ENCODE assay signal across 19 cellular contexts in the genomic region with DNA sequence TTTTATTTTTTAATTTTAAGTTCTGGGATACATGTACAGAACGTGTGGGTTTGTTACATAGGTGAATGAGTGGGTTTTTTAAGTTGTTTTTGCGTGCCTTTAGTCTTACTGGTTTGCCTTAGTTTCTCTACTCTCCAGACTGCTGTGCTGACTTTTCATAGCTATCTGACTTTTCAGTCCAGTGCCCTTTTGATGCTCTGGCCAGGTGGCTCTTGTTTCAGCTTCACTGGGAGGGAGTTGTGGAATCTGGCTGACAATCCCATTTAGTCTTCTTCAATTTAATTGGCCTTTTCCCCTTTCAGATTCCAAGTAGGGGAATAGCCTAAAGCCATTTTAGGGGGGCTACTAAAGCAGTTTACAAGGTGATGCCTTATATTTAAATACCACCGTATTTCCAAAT. TPM values are rescaled to one million over a fixed set of nuclear protein-coding genes. Genes with fewer than 3 reads are reported as not detected.
A peak's percentile ranks its signal among the peaks of the same experiment; 100 is the strongest.
DNase-seq lines count a peak whose midpoint lies in the region; ATAC-seq and TF ChIP-seq lines count a peak whose summit lies in the region.
"Had no signal": no experiment of that assay in that cellular context is flagged by ENCODE, and none has a peak within 500 bp of the region (broad histone marks: within the 10 kb centered on the region; RNA-seq: fewer than 3 reads in every experiment).

No MANE protein-coding gene starts in this region.

- H3K9me3 ChIP-seq in mesenchymal stem cell (ENCODE audit: control insufficient read depth, low read length) (no peaks in the 10 kb centered on the region), skeletal muscle satellite cell (replicated peaks; ENCODE audit: low read length) (no peaks in the 10 kb centered on the region), WERI-Rb-1 (ENCODE audit: severe bottlenecking) (no peaks in the 10 kb centered on the region)

- H2BK15ac ChIP-seq in mesenchymal stem cell (ENCODE audit: low read depth, poor library complexity, severe bottlenecking) = no peak overlapping the region

- H2BK5ac ChIP-seq in mesenchymal stem cell (ENCODE audit: low read depth, low read length, poor library complexity, severe bottlenecking) = no peak overlapping the region

- H3K27me3 ChIP-seq in ACC112 (ENCODE audit: insufficient read depth, low read length) = no peaks in the 10 kb centered on the region
- H3K27me3 ChIP-seq in HL-60 (ENCODE audit: insufficient read depth, poor library complexity, severe bottlenecking) = no peaks in the 10 kb centered on the region
- no peaks in the 10 kb centered on the region for H3K27me3 ChIP-seq in mesenchymal stem cell (ENCODE audit: control insufficient read depth in 1 of 2, insufficient read depth in 1 of 2, low read length in 2 of 2)
- no peaks in the 10 kb centered on the region for H3K27me3 ChIP-seq in skeletal muscle satellite cell (ENCODE audit: control insufficient read depth, insufficient read depth, low read length)
- no peaks in the 10 kb centered on the region for H3K27me3 ChIP-seq in WERI-Rb-1 (ENCODE audit: insufficient read depth, low read depth, severe bottlenecking)

- peaks cover 81% of the 10 kb centered on the region for H3K4me1 ChIP-seq in ACC112 (ENCODE audit: control insufficient read depth, insufficient read depth, low read length, unreplicated experiment)
- peaks cover 14% of the 10 kb centered on the region for H3K4me1 ChIP-seq in mesenchymal stem cell (ENCODE audit: control insufficient read depth, insufficient read depth, low read depth, low read length)
- H3K4me1 ChIP-seq in skeletal muscle satellite cell (ENCODE audit: control insufficient read depth, insufficient read depth, low read length) = peaks cover 54% of the 10 kb centered on the region

- no peak overlapping the region for H3K14ac ChIP-seq in mesenchymal stem cell (ENCODE audit: low read length in 2 of 2)

- no peak overlapping the region for H3K23ac ChIP-seq in mesenchymal stem cell (ENCODE audit: low read length in 2 of 2)

- no peak overlapping the region for H2AK5ac ChIP-seq in mesenchymal stem cell (ENCODE audit: low read length, severe bottlenecking)

- H4K91ac ChIP-seq in mesenchymal stem cell (ENCODE audit: low read length) = no peak overlapping the region

- peak overlapping the region; percentile 15; the same call in 1 of the 2 replicates for H3K27ac ChIP-seq in ACC112 (ENCODE audit: low read depth, low read length)
- H3K27ac ChIP-seq in HL-60 (replicated peaks) = peak overlapping the region; percentile 82
- H3K27ac ChIP-seq in mesenchymal stem cell (ENCODE audit: low read length, poor library complexity, severe bottlenecking) = no peak overlapping the region
- H3K27ac ChIP-seq in WERI-Rb-1 = no peak overlapping the region

- no peak overlapping the region for H2AFZ ChIP-seq in ACC112 (ENCODE audit: low read length, unreplicated experiment)
- no peak overlapping the region for H2AFZ ChIP-seq in mesenchymal stem cell (ENCODE audit: low read depth, low read length)

- peak overlapping the region; percentile 42 for H3K9ac ChIP-seq in mesenchymal stem cell (ENCODE audit: low read length)
- H3K9ac ChIP-seq in skeletal muscle satellite cell (ENCODE audit: low read depth, low read length) = no peak overlapping the region

- no peak for DNase-seq in HL-60 (ENCODE audit: low read depth in 1 of 2, low spot score in 1 of 2)
- DNase-seq in mesenchymal stem cell = no peak
- no peak for DNase-seq in stimulated activated naive CD4-positive, alpha-beta T cell treated with Interleukin-2 at 50 U/mL for 16 hours (lab: John Stamatoyannopoulos, UW)
- DNase-seq in AG20443 (ENCODE audit: low spot score) = no peak
- DNase-seq in WERI-Rb-1 = no peak
- DNase-seq: activated CD4-positive, alpha-beta memory T cell treated with anti-CD3 and anti-CD28 coated beads for 36 hours; activated CD4-positive, CD25-positive, alpha-beta regulatory T cell; activated CD8-positive, alpha-beta memory T cell treated with anti-CD3 and anti-CD28 coated beads, Interleukin-2, amount 50 U/mL, for 48 hours; aorta; glutamatergic neuron; naive B cell; NCI-H1105; NCI-H2029; NCI-H748 treated with DMSO at 0.1 percent for 48 hours; posterior cingulate gyrus had no signal

- no peak overlapping the region for H3K18ac ChIP-seq in mesenchymal stem cell (ENCODE audit: low read depth in 1 of 2, low read length in 2 of 2)

- no peak overlapping the region for H2BK120ac ChIP-seq in mesenchymal stem cell (ENCODE audit: low read depth, low read length)

- H4K8ac ChIP-seq in mesenchymal stem cell (ENCODE audit: low read length) = no peak overlapping the region

- TF ChIP-seq CTCF in HL-60 (IDR thresholded peaks at IDR 0.05; ENCODE audit: insufficient read depth, low read length) = no peak
- TF ChIP-seq CTCF in WERI-Rb-1 (IDR thresholded peaks at IDR 0.05; ENCODE audit: low read depth, low read length) = no peak

- H3K36me3 ChIP-seq in ACC112 (ENCODE audit: insufficient read depth, low read length) (peaks cover 21% of the 10 kb centered on the region; the same call in 1 of the 2 replicates), mesenchymal stem cell (ENCODE audit: control insufficient read depth in 1 of 2, insufficient read depth in 2 of 2, low read depth in 1 of 2, low read length in 2 of 2) (peaks cover 4 to 40% of the 10 kb centered on the region in 2 experiments), skeletal muscle satellite cell (ENCODE audit: insufficient read depth, low read length) (peaks cover 28% of the 10 kb centered on the region), WERI-Rb-1 (no peaks in the 10 kb centered on the region)

- H2BK12ac ChIP-seq in mesenchymal stem cell (ENCODE audit: low read length in 2 of 2) = no peak overlapping the region

- WGBS in mesenchymal stem cell = 93% methylated on average over 2 of the region's 3 CpGs

- no peaks in the 10 kb centered on the region for H3K79me1 ChIP-seq in mesenchymal stem cell (replicated peaks; ENCODE audit: low read length, poor library complexity, severe bottlenecking)

- H3K79me2 ChIP-seq in ACC112 (ENCODE audit: control insufficient read depth, insufficient read depth, low read length, unreplicated experiment) = peaks cover 98% of the 10 kb centered on the region

- ATAC-seq in GM18867 (IDR thresholded peaks at IDR 0.05; ENCODE audit: unreplicated experiment) = no peak
- ATAC-seq: activated T-helper 17 cell treated with anti-CD3 and anti-CD28 coated beads, Interleukin-2, amount 50 U/mL, for 72 hours had no signal

- no peak overlapping the region for H3K4ac ChIP-seq in mesenchymal stem cell (ENCODE audit: low read depth in 1 of 2, low read length in 2 of 2)

- H3K4me3 ChIP-seq in ACC112 (ENCODE audit: low read depth, low read length) (no peak overlapping the region), HL-60 (replicated peaks; ENCODE audit: insufficient read depth, low read length) (no peak overlapping the region), mesenchymal stem cell (ENCODE audit: insufficient read depth in 1 of 2, low read depth in 1 of 2, low read length in 2 of 2) (no peak overlapping the region), skeletal muscle satellite cell (ENCODE audit: low read length) (no peak overlapping the region), WERI-Rb-1 (ENCODE audit: low read depth, low read length) (no peak overlapping the region)

- H3K4me2 ChIP-seq in mesenchymal stem cell (ENCODE audit: low read length, poor library complexity, severe bottlenecking) (no peak overlapping the region), skeletal muscle satellite cell (ENCODE audit: low read length) (peak overlapping the region; percentile 69)

RNA-seq across cellular contexts. Expression of gene FNDC3B, which starts 30.1 kb away (rescaled TPM):
- polyA plus RNA-seq in mesenchymal stem cell (2013, experiment 1 of 2) = 183 TPM
- polyA plus RNA-seq in mesenchymal stem cell (2013, experiment 2 of 2) = 178 TPM
- 86.9 and 88.0 TPM in 2 replicates for total RNA-seq in skeletal muscle satellite cell (2012; rRNA removed)

Comparison
In these comparisons a context has a peak if more than half of its experiments do, and no peak if none do; other contexts are left out.
1. H3K27ac ChIP-seq: peak in ACC112 (single experiment) and HL-60 (single experiment); none in mesenchymal stem cell (single experiment) and WERI-Rb-1 (single experiment).